8 cellular contexts compared by ENCODE assay signal in genomic region chr1:143803904-143804539, GRCh38.
DNase-seq lines count a peak whose midpoint lies in the region; ATAC-seq, FAIRE-seq and TF ChIP-seq lines count a peak whose summit lies in the region.
"Not testable (repeated sequence)": the region's sequence is repeated elsewhere in the genome, so short reads cannot be mapped to it uniquely, and the experiment has no call there.

No MANE protein-coding gene starts in this region.

- H3K4me3 Mint-ChIP-seq in activated T-helper 1 cell treated with anti-CD3 and anti-CD28 coated beads, Interleukin-12 subunit alpha, Interleukin-12 subunit beta, Interleukin-2, Interleukin-4 antibody, amounts not matched to agents 30 ng/mL and 10 ng/mL and 1 ng/mL, durations not matched to agents 14 hours and 24 hours and 36 hours, result peak overlapping the region; percentile 80
- peak overlapping the region; percentile 86 for H3K4me3 Mint-ChIP-seq in endothelial cell (ENCODE audit: unreplicated experiment)
- H3K4me3 Mint-ChIP-seq in type B pancreatic cell, result peak overlapping the region; percentile 90

- not testable (repeated sequence) for H3K9me3 ChIP-seq in pancreas

- ATAC-seq in HG02763 (IDR thresholded peaks at IDR 0.05; ENCODE audit: unreplicated experiment), result peak; percentile 44
- ATAC-seq in pancreas, result peak; percentile 46 to 70 (median 64)

- not testable (repeated sequence) for FAIRE-seq in RCC 7860 (lab: Jason Lieb, UNC); pancreas (lab: Jason Lieb, UNC)

- not testable (repeated sequence) for H3K27me3 Mint-ChIP-seq in activated T-helper 1 cell treated with anti-CD3 and anti-CD28 coated beads, Interleukin-12 subunit alpha, Interleukin-12 subunit beta, Interleukin-2, Interleukin-4 antibody, amounts not matched to agents 30 ng/mL and 10 ng/mL and 1 ng/mL, durations not matched to agents 14 hours and 24 hours and 36 hours (ENCODE audit: insufficient read depth); endothelial cell (ENCODE audit: unreplicated experiment); type B pancreatic cell

- intact Hi-C loops in activated T-helper 1 cell treated with anti-CD3 and anti-CD28 coated beads, Interleukin-12 subunit alpha, Interleukin-12 subunit beta, Interleukin-2, Interleukin-4 antibody, amounts not matched to agents 30 ng/mL and 10 ng/mL and 1 ng/mL, durations not matched to agents 14 hours and 24 hours and 36 hours (cut with micrococcal nuclease); pancreas (cut with DNase I): not testable (repeated sequence)

- not testable (repeated sequence) for H3K36me3 ChIP-seq in pancreas

- H3K4me1 ChIP-seq in pancreas, result not testable (repeated sequence)

- DNase-seq in ELF-1 (ENCODE audit: low read depth, low spot score), result peak; percentile 60
- DNase-seq in RCC 7860 (ENCODE audit: low spot score), result peak; percentile 11
- DNase-seq in activated T-helper 1 cell treated with anti-CD3 and anti-CD28 coated beads, Interleukin-12 subunit alpha, Interleukin-12 subunit beta, Interleukin-2, Interleukin-4 antibody, amounts not matched to agents 30 ng/mL and 10 ng/mL and 1 ng/mL, durations not matched to agents 14 hours and 24 hours and 36 hours (ENCODE audit: low spot score), result peak; percentile 29
- DNase-seq in endothelial cell (ENCODE audit: low spot score), result peak; percentile 19
- peak; percentile 8 for DNase-seq in inferior parietal cortex (ENCODE audit: extremely low spot score)
- DNase-seq in pancreas, result peak in 4 of 6 donors; percentile 7 to 55 (median 14)
- peak; percentile 64 for DNase-seq in type B pancreatic cell (ENCODE audit: extremely low spot score, unreplicated experiment)

- H3K27me3 ChIP-seq in pancreas, result not testable (repeated sequence)

- not testable (repeated sequence) for H3K27ac ChIP-seq in pancreas

- H3K36me3 Mint-ChIP-seq in activated T-helper 1 cell treated with anti-CD3 and anti-CD28 coated beads, Interleukin-12 subunit alpha, Interleukin-12 subunit beta, Interleukin-2, Interleukin-4 antibody, amounts not matched to agents 30 ng/mL and 10 ng/mL and 1 ng/mL, durations not matched to agents 14 hours and 24 hours and 36 hours (ENCODE audit: low read depth); endothelial cell (ENCODE audit: low read depth, unreplicated experiment); type B pancreatic cell: not testable (repeated sequence)

- peak overlapping the region; percentile 56 for H3K27ac Mint-ChIP-seq in activated T-helper 1 cell treated with anti-CD3 and anti-CD28 coated beads, Interleukin-12 subunit alpha, Interleukin-12 subunit beta, Interleukin-2, Interleukin-4 antibody, amounts not matched to agents 30 ng/mL and 10 ng/mL and 1 ng/mL, durations not matched to agents 14 hours and 24 hours and 36 hours
- H3K27ac Mint-ChIP-seq in endothelial cell (ENCODE audit: unreplicated experiment) (peak overlapping the region; percentile 72), type B pancreatic cell (peak overlapping the region; percentile 86)

- WGBS in pancreas, 2 donors, result 15 to 20% methylated on average over 29 of the region's 29 CpGs

- not testable (repeated sequence) for H3K4me1 Mint-ChIP-seq in activated T-helper 1 cell treated with anti-CD3 and anti-CD28 coated beads, Interleukin-12 subunit alpha, Interleukin-12 subunit beta, Interleukin-2, Interleukin-4 antibody, amounts not matched to agents 30 ng/mL and 10 ng/mL and 1 ng/mL, durations not matched to agents 14 hours and 24 hours and 36 hours (ENCODE audit: low read depth); endothelial cell (ENCODE audit: unreplicated experiment); type B pancreatic cell (ENCODE audit: unreplicated experiment)

- H3K4me3 ChIP-seq in pancreas, result not testable (repeated sequence)

- not testable (repeated sequence) for TF ChIP-seq CTCF in endothelial cell (IDR thresholded peaks at IDR 0.05; ENCODE audit: unreplicated experiment); pancreas (IDR thresholded peaks at IDR 0.05); type B pancreatic cell (conservative IDR thresholded peaks at IDR 0.05)

- not testable (repeated sequence) for H3K9me3 Mint-ChIP-seq in activated T-helper 1 cell treated with anti-CD3 and anti-CD28 coated beads, Interleukin-12 subunit alpha, Interleukin-12 subunit beta, Interleukin-2, Interleukin-4 antibody, amounts not matched to agents 30 ng/mL and 10 ng/mL and 1 ng/mL, durations not matched to agents 14 hours and 24 hours and 36 hours; endothelial cell (ENCODE audit: unreplicated experiment); type B pancreatic cell

Comparison
In these comparisons a context has a peak if more than half of its experiments do, and no peak if none do; other contexts are left out.
1. DNase-seq: peak in every context shown above with its lines; median percentile 64 in type B pancreatic cell; 60 in ELF-1; 29 in activated T-helper 1 cell treated with anti-CD3 and anti-CD28 coated beads, Interleukin-12 subunit alpha, Interleukin-12 subunit beta, Interleukin-2, Interleukin-4 antibody, amounts not matched to agents 30 ng/mL and 10 ng/mL and 1 ng/mL, durations not matched to agents 14 hours and 24 hours and 36 hours; 19 in endothelial cell; 14 in pancreas; 11 in RCC 7860; 8 in inferior parietal cortex.